Comparison of ENCODE assay signal across 8 cellular contexts in genomic region chr9:105557804-105558610, GRCh38. TPM values are rescaled to one million over a fixed set of nuclear protein-coding genes. Genes with fewer than 3 reads are reported as not detected.
DNase-seq lines count a peak whose midpoint lies in the region; ATAC-seq and TF ChIP-seq lines count a peak whose summit lies in the region.

TSS of gene FKTN (plus strand) at chr9:105558131. CDS start at chr9:105575033, 16,902 bp downstream.

- H2AFZ ChIP-seq in neuron (ENCODE audit: low read depth, low read length): peak within 1 kb of the TSS; percentile 95

- H3K4me3 ChIP-seq in LNCaP clone FGC (ENCODE audit: low read depth, low read length) (peak within 1 kb of the TSS; percentile 94), neuron (ENCODE audit: low read length) (peak within 1 kb of the TSS; percentile 73), subcutaneous abdominal adipose tissue (ENCODE audit: low read depth in 1 of 5, low read length in 5 of 5) (peak within 1 kb of the TSS; percentile 96 to 100 (median 99))

- H3K36me3 ChIP-seq in ES-I3 (ENCODE audit: insufficient read depth, low read length) (no peaks in the 10 kb centered on the region), neuron (ENCODE audit: insufficient read depth, low read length) (peaks cover 3% of the 10 kb centered on the region), subcutaneous abdominal adipose tissue (ENCODE audit: control insufficient read depth in 5 of 5, insufficient read depth in 5 of 5, low read length in 5 of 5) (peaks cover 0 to 3% (median 0%) of the 10 kb centered on the region in 5 donors)

- H3K4me1 ChIP-seq in ES-I3 (ENCODE audit: insufficient read depth, low read length): no peaks in the 10 kb centered on the region
- no peaks in the 10 kb centered on the region for H3K4me1 ChIP-seq in foreskin keratinocyte
- peaks cover 8% of the 10 kb centered on the region for H3K4me1 ChIP-seq in neuron (ENCODE audit: insufficient read depth, low read length)
- peaks cover 6 to 16% (median 14%) of the 10 kb centered on the region in 5 donors for H3K4me1 ChIP-seq in subcutaneous abdominal adipose tissue (ENCODE audit: control insufficient read depth in 5 of 5, insufficient read depth in 5 of 5, low read length in 5 of 5)

- peak; percentile 76 for DNase-seq in H4 (ENCODE audit: low spot score)
- DNase-seq in LNCaP clone FGC (ENCODE audit: low read depth): peak; percentile 62
- DNase-seq in SIG-M5 (lab: John Stamatoyannopoulos, UW): peak; percentile 2
- DNase-seq in activated gamma-delta T cell (lab: John Stamatoyannopoulos, UW): peak; percentile 58
- DNase-seq in foreskin keratinocyte: peak; percentile 63 to 82

- peak within 1 kb of the TSS; percentile 62 for H3K9ac ChIP-seq in ES-I3 (ENCODE audit: low read depth, low read length)
- H3K9ac ChIP-seq in subcutaneous abdominal adipose tissue (ENCODE audit: low read length in 5 of 5): peak within 1 kb of the TSS; percentile 77 to 95 (median 90)

- peaks cover 21% of the 10 kb centered on the region for H3K9me3 ChIP-seq in ES-I3 (ENCODE audit: control insufficient read depth, insufficient read depth, low read length)
- peaks cover 5% of the 10 kb centered on the region for H3K9me3 ChIP-seq in neuron (ENCODE audit: low read length)
- H3K9me3 ChIP-seq in subcutaneous abdominal adipose tissue (ENCODE audit: control insufficient read depth in 5 of 5, low read length in 5 of 5): peaks cover 0 to 3% (median 0%) of the 10 kb centered on the region in 5 donors

- peak within 1 kb of the TSS; percentile 16 for H3K27ac ChIP-seq in foreskin keratinocyte
- peak within 1 kb of the TSS; percentile 26 for H3K27ac ChIP-seq in subcutaneous abdominal adipose tissue (ENCODE audit: low read depth, low read length)

- H3K27me3 ChIP-seq in foreskin keratinocyte: no peaks in the 10 kb centered on the region
- H3K27me3 ChIP-seq in neuron (ENCODE audit: insufficient read depth, low read length): no peaks in the 10 kb centered on the region
- peaks cover 0 to 3% (median 0%) of the 10 kb centered on the region in 5 donors for H3K27me3 ChIP-seq in subcutaneous abdominal adipose tissue (ENCODE audit: control insufficient read depth in 5 of 5, insufficient read depth in 4 of 5, low read length in 5 of 5)

- peak; percentile 97 for ATAC-seq in foreskin keratinocyte

- TF ChIP-seq CTCF in LNCaP clone FGC (IDR thresholded peaks at IDR 0.05; ENCODE audit: control insufficient read depth, extremely low read depth, insufficient read depth) (no peak), foreskin keratinocyte (conservative IDR thresholded peaks at IDR 0.05) (no peak)

RNA-seq across cellular contexts. Expression of gene FKTN, which starts in this region (rescaled TPM):
- 11.9 and 31.2 TPM in 2 replicates for total RNA-seq in H4 (2014; rRNA removed; shearing (Covaris generic))
- 16.2 and 18.3 TPM in 2 replicates for total RNA-seq in foreskin keratinocyte
- polyA plus RNA-seq in foreskin keratinocyte: 4.1 and 5.2 TPM in 2 replicates

Comparison
In these comparisons a context has a peak if more than half of its experiments do, and no peak if none do; other contexts are left out.
1. Peak in every context shown above with its lines: DNase-seq, ATAC-seq, H3K4me3 ChIP-seq and H3K27ac ChIP-seq.
2. DNase-seq: peak in every context shown above with its lines; median percentile 76 in H4; 72 in foreskin keratinocyte; 62 in LNCaP clone FGC; 58 in activated gamma-delta T cell; 2 in SIG-M5.